ENCODE assay signal across 23 cellular contexts in the genomic region with DNA sequence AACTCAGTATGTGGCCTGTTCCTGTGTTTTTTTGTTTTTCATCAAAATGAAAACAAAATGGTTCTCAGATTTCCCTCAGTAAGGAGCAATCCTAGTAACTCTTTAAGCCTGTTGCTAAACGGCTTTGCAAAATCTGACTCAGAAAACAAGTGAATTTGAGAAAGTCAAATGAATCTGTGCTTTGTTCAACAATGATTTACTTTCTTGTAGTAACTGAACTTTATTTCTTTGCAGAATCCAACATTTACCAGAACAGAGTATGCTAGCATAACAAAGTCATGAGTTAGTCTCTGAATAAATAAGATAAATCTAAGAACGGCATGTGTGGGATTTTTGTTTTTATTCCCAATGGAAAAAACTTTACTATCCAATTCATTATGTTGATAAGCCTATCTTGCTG.
DNase-seq lines count a peak whose midpoint lies in the region; ATAC-seq and TF ChIP-seq lines count a peak whose summit lies in the region.
"Had no signal": no experiment of that assay in that cellular context is flagged by ENCODE, and none has a peak within 500 bp of the region (broad histone marks: within the 10 kb centered on the region; RNA-seq: fewer than 3 reads in every experiment).

No MANE protein-coding gene starts in this region.

- no peak overlapping the region for H2BK20ac ChIP-seq in IMR-90 (ENCODE audit: low read depth, low read length)

- H4K8ac ChIP-seq in IMR-90 (ENCODE audit: low read depth in 2 of 2, low read length in 2 of 2): no peak overlapping the region

- no peak overlapping the region for H3K56ac ChIP-seq in IMR-90 (ENCODE audit: extremely low read depth, insufficient read depth, low read length)

- no peak overlapping the region for H2BK120ac ChIP-seq in IMR-90 (ENCODE audit: low read depth, low read length)

- H3K4me1 Mint-ChIP-seq in CD4-positive, alpha-beta T cell (ENCODE audit: low read depth): no peaks in the 10 kb centered on the region
- H3K4me1 Mint-ChIP-seq: memory B cell had no signal

- peaks cover 79% of the 10 kb centered on the region for H3K36me3 Mint-ChIP-seq in CD4-positive, alpha-beta T cell (ENCODE audit: low read depth)

- no peak overlapping the region; the same call in 1 of the 2 replicates for H3K18ac ChIP-seq in IMR-90 (ENCODE audit: low read depth, low read length)

- no peak overlapping the region for H2AK9ac ChIP-seq in IMR-90 (replicated peaks; ENCODE audit: low read depth, low read length, poor library complexity)

- POLR2A ChIA-PET in IMR-90 (lab: Charles Lee; ENCODE audit: unreplicated experiment): no interaction called here
- POLR2A ChIA-PET in CD4-positive, alpha-beta T cell (lab: Charles Lee): no interaction called here

- dilution Hi-C loops in IMR-90 (cut with HindIII; ENCODE audit: low sequenced_read_pairs, unreplicated experiment): no loop called here

- no peak for TF ChIP-seq CTCF in IMR-90 (conservative IDR thresholded peaks at IDR 0.05; ENCODE audit: low read depth, low read length)
- no peak for TF ChIP-seq CTCF in choroid plexus epithelial cell (conservative IDR thresholded peaks at IDR 0.05; ENCODE audit: low read depth, low read length)
- no peak for TF ChIP-seq CTCF in hepatocyte (IDR thresholded peaks at IDR 0.05; ENCODE audit: poor library complexity)
- no peak for TF ChIP-seq CTCF in thoracic aorta (IDR thresholded peaks at IDR 0.05)
- no peak for TF ChIP-seq CTCF in CD4-positive, alpha-beta T cell (IDR thresholded peaks at IDR 0.05)

- no peak overlapping the region for H2AK5ac ChIP-seq in IMR-90 (ENCODE audit: low read depth, low read length)

- WGBS in IMR-90 (ENCODE audit: extremely low coverage in 2 of 2, insufficient read length in 1 of 2), 2 experiments: 20% methylated on average over 1 of the region's 2 CpGs; no CpG with 5 or more reads in 1 of the 2 experiments
- 57% methylated on average over 2 of the region's 2 CpGs for WGBS in hepatocyte (ENCODE audit: low lambda C conversion rate, missing lambda C conversion rate)

- H3K14ac ChIP-seq in IMR-90 (replicated peaks; ENCODE audit: low read depth, low read length): no peak overlapping the region

- no peak for TF ChIP-seq POLR2A in IMR-90 (IDR thresholded peaks at IDR 0.05; ENCODE audit: low read depth, low read length)

- no peak overlapping the region for H4K91ac ChIP-seq in IMR-90 (ENCODE audit: insufficient read depth, low read depth, low read length)

- H3K9me3 Mint-ChIP-seq in CD4-positive, alpha-beta T cell: no peaks in the 10 kb centered on the region
- H3K9me3 Mint-ChIP-seq: activated CD4-positive, alpha-beta T cell treated with anti-CD3 and anti-CD28 coated beads, Interleukin-2, amount 10 ng/mL, durations not matched to agents 7 days and 5 days; activated naive CD4-positive, alpha-beta T cell treated with anti-CD3 and anti-CD28 coated beads, Interleukin-2, amount 10 ng/mL, durations not matched to agents 7 days and 5 days; memory B cell; stimulated activated effector memory CD8-positive, alpha-beta T cell treated with anti-CD3 and anti-CD28 coated beads, Interleukin-12 subunit alpha, Interleukin-12 subunit beta, amount 100 ng/mL, for 72 hours had no signal

- CTCF ChIA-PET in IMR-90 (lab: Yijun Ruan, JAX): interaction anchor here (1.0 kb wide), 2 partner anchors 14 to 19 kb away, joined by 3 to 4 read pairs; no protein-coding TSS in a partner anchor
- CTCF ChIA-PET in CD4-positive, alpha-beta T cell (lab: Charles Lee): no interaction called here

- H3K79me2 ChIP-seq in hepatocyte: no peaks in the 10 kb centered on the region

- H2AFZ ChIP-seq in IMR-90 (replicated peaks; ENCODE audit: low read length, poor library complexity) (no peak overlapping the region), hepatocyte (peak overlapping the region; percentile 18)

- ATAC-seq in IMR-90 (ENCODE audit: low read depth) (peak; percentile 75), thoracic aorta (ENCODE audit: insufficient number of reproducible peaks, low FRiP score, low read depth) (peak; percentile 65), GM21576 (IDR thresholded peaks at IDR 0.05; ENCODE audit: unreplicated experiment) (no peak)
- ATAC-seq in CD4-positive, alpha-beta T cell (ENCODE audit: poor library complexity): no peak
- ATAC-seq: left colon; stimulated activated effector memory CD8-positive, alpha-beta T cell treated with anti-CD3 and anti-CD28 coated beads, Interleukin-12 subunit alpha, Interleukin-12 subunit beta, amount 100 ng/mL, for 72 hours had no signal

- TF ChIP-seq RAD21 in IMR-90 (IDR thresholded peaks at IDR 0.05; ENCODE audit: low read length): no peak

- H3K4me1 ChIP-seq in IMR-90 (ENCODE audit: control insufficient read depth, insufficient read depth, low read length) (peaks cover 7% of the 10 kb centered on the region), hepatocyte (ENCODE audit: insufficient read depth) (no peaks in the 10 kb centered on the region), thoracic aorta (ENCODE audit: control insufficient read depth in 1 of 2, low read depth in 2 of 2) (peaks cover 21 to 29% of the 10 kb centered on the region in 2 donors)
- H3K4me1 ChIP-seq: esophagus muscularis mucosa had no signal

- peaks cover 4% of the 10 kb centered on the region; the same call in 1 of the 2 replicates for H3K9me1 ChIP-seq in IMR-90 (ENCODE audit: insufficient read depth, low read length)

- intact Hi-C loops in IMR-90 (cut with micrococcal nuclease): no loop called here
- intact Hi-C loops in CD4-positive, alpha-beta T cell (cut with DNase I, micrococcal nuclease): no loop called here

- H3K79me1 ChIP-seq in IMR-90 (ENCODE audit: low read depth in 1 of 2, low read length in 2 of 2): peaks cover 0 to 3% of the 10 kb centered on the region in 2 experiments; a peak in 2 of 4 replicates

- no peaks in the 10 kb centered on the region for H3K27me3 Mint-ChIP-seq in CD4-positive, alpha-beta T cell
- H3K27me3 Mint-ChIP-seq: activated CD4-positive, alpha-beta T cell treated with anti-CD3 and anti-CD28 coated beads, Interleukin-2, amount 10 ng/mL, durations not matched to agents 7 days and 5 days; activated naive CD4-positive, alpha-beta T cell treated with anti-CD3 and anti-CD28 coated beads, Interleukin-2, amount 10 ng/mL, durations not matched to agents 7 days and 5 days; memory B cell had no signal

- H3K4me3 Mint-ChIP-seq in CD4-positive, alpha-beta T cell: no peak overlapping the region
- H3K4me3 Mint-ChIP-seq: activated CD4-positive, alpha-beta T cell treated with anti-CD3 and anti-CD28 coated beads, Interleukin-2, amount 10 ng/mL, durations not matched to agents 7 days and 5 days; activated naive CD4-positive, alpha-beta T cell treated with anti-CD3 and anti-CD28 coated beads, Interleukin-2, amount 10 ng/mL, durations not matched to agents 7 days and 5 days; memory B cell; stimulated activated effector memory CD8-positive, alpha-beta T cell treated with anti-CD3 and anti-CD28 coated beads, Interleukin-12 subunit alpha, Interleukin-12 subunit beta, amount 100 ng/mL, for 72 hours had no signal

- no peak overlapping the region; the same call in 1 of the 2 replicates for H3K9ac ChIP-seq in IMR-90 (ENCODE audit: low read depth, low read length)

- H2BK15ac ChIP-seq in IMR-90 (ENCODE audit: low read depth, low read length): no peak overlapping the region

- H4K20me1 ChIP-seq in IMR-90 (ENCODE audit: insufficient read depth, low read length) (no peaks in the 10 kb centered on the region), hepatocyte (ENCODE audit: insufficient read depth, poor library complexity, severe bottlenecking) (no peaks in the 10 kb centered on the region)

- H3K9me3 ChIP-seq in IMR-90 (ENCODE audit: control insufficient read depth, insufficient read depth, low read length) (no peaks in the 10 kb centered on the region), hepatocyte (ENCODE audit: low read depth) (no peaks in the 10 kb centered on the region), thoracic aorta (no peaks in the 10 kb centered on the region)
- H3K9me3 ChIP-seq in CD4-positive, alpha-beta T cell (ENCODE audit: control insufficient read depth, low read length): no peaks in the 10 kb centered on the region
- H3K9me3 ChIP-seq: esophagus muscularis mucosa had no signal

- H3K4me2 ChIP-seq in IMR-90 (ENCODE audit: low read depth, low read length) (0 out of 2 replicates have a peak overlapping the region, but pooled peaks have one; percentile 17), hepatocyte (peak overlapping the region; percentile 4)

- H2BK5ac ChIP-seq in IMR-90 (ENCODE audit: low read depth, low read length, poor library complexity, severe bottlenecking): peak overlapping the region; percentile 40

- H3K36me3 ChIP-seq in IMR-90 (ENCODE audit: control insufficient read depth, insufficient read depth, low read length) (no peaks in the 10 kb centered on the region), hepatocyte (replicated peaks; ENCODE audit: insufficient read depth, low read depth) (no peaks in the 10 kb centered on the region), thoracic aorta (no peaks in the 10 kb centered on the region)

- H4K5ac ChIP-seq in IMR-90 (ENCODE audit: low read depth, low read length): no peak overlapping the region

- no TSS peak for BruUV-seq in IMR-90 (replicated peaks; lab: Mats Ljungman, UMichigan)

- in situ Hi-C loops in IMR-90 (cut with MboI; ENCODE audit: low sequenced_read_pairs): no loop called here

- no peak overlapping the region for H3K27ac Mint-ChIP-seq in CD4-positive, alpha-beta T cell
- H3K27ac Mint-ChIP-seq: activated CD4-positive, alpha-beta T cell treated with anti-CD3 and anti-CD28 coated beads, Interleukin-2, amount 10 ng/mL, durations not matched to agents 7 days and 5 days; activated naive CD4-positive, alpha-beta T cell treated with anti-CD3 and anti-CD28 coated beads, Interleukin-2, amount 10 ng/mL, durations not matched to agents 7 days and 5 days; memory B cell; stimulated activated effector memory CD8-positive, alpha-beta T cell treated with anti-CD3 and anti-CD28 coated beads, Interleukin-12 subunit alpha, Interleukin-12 subunit beta, amount 100 ng/mL, for 72 hours had no signal

- H3K4ac ChIP-seq in IMR-90 (ENCODE audit: low read depth, low read length): no peak overlapping the region

- H3K23ac ChIP-seq in IMR-90 (ENCODE audit: low read depth, low read length): no peak overlapping the region

- H3K27me3 ChIP-seq in IMR-90 (ENCODE audit: control insufficient read depth, insufficient read depth, low read length) (no peaks in the 10 kb centered on the region), hepatocyte (no peaks in the 10 kb centered on the region), thoracic aorta (replicated peaks; ENCODE audit: insufficient read depth) (no peaks in the 10 kb centered on the region)
- no peaks in the 10 kb centered on the region for H3K27me3 ChIP-seq in CD4-positive, alpha-beta T cell (ENCODE audit: control insufficient read depth, insufficient read depth, low read length)
- H3K27me3 ChIP-seq: esophagus muscularis mucosa had no signal

- H3K27ac ChIP-seq in IMR-90 (ENCODE audit: insufficient read depth, low read length) (no peak overlapping the region; the same call in 1 of the 2 replicates), hepatocyte (no peak overlapping the region), thoracic aorta (peak overlapping the region; percentile 55 to 63)
- no peak overlapping the region for H3K27ac ChIP-seq in CD4-positive, alpha-beta T cell (ENCODE audit: low read depth, low read length)
- H3K27ac ChIP-seq: esophagus muscularis mucosa, SK-N-MC had no signal

- H3K4me3 ChIP-seq in IMR-90 (ENCODE audit: insufficient read depth, low read depth, low read length) (no peak overlapping the region), choroid plexus epithelial cell (ENCODE audit: low read depth, low read length) (no peak overlapping the region), hepatocyte (no peak overlapping the region), thoracic aorta (peak overlapping the region; percentile 7)
- H3K4me3 ChIP-seq: esophagus muscularis mucosa, SK-N-MC had no signal

- DNase-seq in IMR-90 (peak; percentile 76), choroid plexus epithelial cell (ENCODE audit: low read depth) (peak; percentile 24), hepatocyte (ENCODE audit: low spot score) (no peak), thoracic aorta (ENCODE audit: low spot score) (no peak), NCI-H128 (lab: John Stamatoyannopoulos, UW; ENCODE audit: unreplicated experiment) (no peak)
- DNase-seq in CD4-positive, alpha-beta T cell: no peak
- DNase-seq: activated CD4-positive, alpha-beta T cell treated with anti-CD3 and anti-CD28 coated beads, Interleukin-2, amount 10 ng/mL, durations not matched to agents 7 days and 5 days; activated naive CD4-positive, alpha-beta T cell treated with anti-CD3 and anti-CD28 coated beads, Interleukin-2, amount 10 ng/mL, durations not matched to agents 7 days and 5 days; aorta; DMS 273 treated with DMSO at 0.1 percent for 48 hours; effector CD4-positive, alpha-beta T cell; left colon; NCI-H1092 treated with DMSO at 0.1 percent for 48 hours; NCI-H2029 treated with DMSO at 0.1 percent for 48 hours; NCI-H226; NCI-H748 treated with DMSO at 0.1 percent for 48 hours; stimulated activated CD4-positive, alpha-beta T cell treated with anti-CD3 and anti-CD28 coated beads, Interleukin-2, amount 100 ng/mL, for 48 hours; T-helper 2 cell had no signal

- no peaks in the 10 kb centered on the region for H3K9me2 ChIP-seq in hepatocyte (replicated peaks; ENCODE audit: insufficient read depth)

Comparison
In these comparisons a context has a peak if more than half of its experiments do, and no peak if none do; other contexts are left out.
1. ATAC-seq: peak in IMR-90 (single experiment) and thoracic aorta (single experiment); none in CD4-positive, alpha-beta T cell (single experiment) and GM21576 (single experiment).
2. DNase-seq: peak in IMR-90 (single experiment) and choroid plexus epithelial cell (single experiment); none in hepatocyte (single experiment), thoracic aorta (single experiment), CD4-positive, alpha-beta T cell (0 of 10) and NCI-H128 (single experiment).
3. H3K27ac ChIP-seq: peak in thoracic aorta (2 of 2); none in IMR-90 (single experiment), hepatocyte (single experiment) and CD4-positive, alpha-beta T cell (single experiment).